Comparison of ENCODE assay signal across 1 cellular context in the genomic region with DNA sequence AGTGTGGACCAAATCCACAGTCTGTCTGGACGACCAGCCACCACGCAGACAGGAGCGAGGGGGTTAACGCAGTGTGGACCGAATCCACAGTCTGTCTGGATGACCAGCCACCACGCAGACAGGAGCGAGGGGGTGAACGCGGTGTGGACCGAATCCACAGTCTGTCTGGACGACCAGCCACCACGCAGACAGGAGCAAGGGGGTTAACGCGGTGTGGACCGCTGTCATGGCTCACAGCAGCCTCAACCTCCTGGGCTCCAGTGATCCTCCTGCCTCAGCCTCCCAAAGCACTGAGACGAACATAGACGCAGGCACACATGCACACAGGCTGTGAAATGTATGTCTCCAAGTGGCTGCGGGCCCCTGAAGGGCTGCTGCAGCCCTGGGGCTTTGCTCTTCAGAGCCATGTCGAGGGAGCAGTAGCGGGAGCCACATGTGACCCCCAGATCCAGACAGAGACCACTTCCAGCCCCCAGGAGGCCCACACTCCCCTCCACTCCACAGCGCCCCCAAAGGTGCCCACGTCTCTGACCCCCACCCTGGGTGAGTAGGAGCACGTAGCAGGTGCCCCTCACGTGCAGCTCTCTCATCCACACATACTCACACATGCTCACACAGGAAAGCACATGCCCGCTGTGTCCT.
TF ChIP-seq lines count a peak whose summit lies in the region.

No MANE protein-coding gene starts in this region.

TF ChIP-seq in HepG2, 621 proteins besides CTCF, POLR2A, EP300 and RAD21:
- TF ChIP-seq ZFP90 (CRISPR knock-in tag; IDR thresholded peaks at IDR 0.05; ENCODE audit: borderline replicate concordance) (no peak), DDIT3 (CRISPR knock-in tag; IDR thresholded peaks at IDR 0.05) (no peak), PITX1 (CRISPR knock-in tag; IDR thresholded peaks at IDR 0.05) (no peak), KMT2A (CRISPR knock-in tag; IDR thresholded peaks at IDR 0.05) (no peak), JUN (CRISPR knock-in tag; IDR thresholded peaks at IDR 0.05) (no peak), CBX1 (IDR thresholded peaks at IDR 0.05; ENCODE audit: low read depth) (no peak)
- TF ChIP-seq, protein P1, sequence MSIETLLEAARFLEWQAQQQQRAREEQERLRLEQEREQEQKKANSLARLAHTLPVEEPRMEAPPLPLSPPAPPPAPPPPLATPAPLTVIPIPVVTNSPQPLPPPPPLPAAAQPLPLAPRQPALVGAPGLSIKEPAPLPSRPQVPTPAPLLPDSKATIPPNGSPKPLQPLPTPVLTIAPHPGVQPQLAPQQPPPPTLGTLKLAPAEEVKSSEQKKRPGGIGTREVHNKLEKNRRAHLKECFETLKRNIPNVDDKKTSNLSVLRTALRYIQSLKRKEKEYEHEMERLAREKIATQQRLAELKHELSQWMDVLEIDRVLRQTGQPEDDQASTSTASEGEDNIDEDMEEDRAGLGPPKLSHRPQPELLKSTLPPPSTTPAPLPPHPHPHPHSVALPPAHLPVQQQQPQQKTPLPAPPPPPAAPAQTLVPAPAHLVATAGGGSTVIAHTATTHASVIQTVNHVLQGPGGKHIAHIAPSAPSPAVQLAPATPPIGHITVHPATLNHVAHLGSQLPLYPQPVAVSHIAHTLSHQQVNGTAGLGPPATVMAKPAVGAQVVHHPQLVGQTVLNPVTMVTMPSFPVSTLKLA (IDR thresholded peaks at IDR 0.05): peak; percentile 97
- TF ChIP-seq, protein P2, sequence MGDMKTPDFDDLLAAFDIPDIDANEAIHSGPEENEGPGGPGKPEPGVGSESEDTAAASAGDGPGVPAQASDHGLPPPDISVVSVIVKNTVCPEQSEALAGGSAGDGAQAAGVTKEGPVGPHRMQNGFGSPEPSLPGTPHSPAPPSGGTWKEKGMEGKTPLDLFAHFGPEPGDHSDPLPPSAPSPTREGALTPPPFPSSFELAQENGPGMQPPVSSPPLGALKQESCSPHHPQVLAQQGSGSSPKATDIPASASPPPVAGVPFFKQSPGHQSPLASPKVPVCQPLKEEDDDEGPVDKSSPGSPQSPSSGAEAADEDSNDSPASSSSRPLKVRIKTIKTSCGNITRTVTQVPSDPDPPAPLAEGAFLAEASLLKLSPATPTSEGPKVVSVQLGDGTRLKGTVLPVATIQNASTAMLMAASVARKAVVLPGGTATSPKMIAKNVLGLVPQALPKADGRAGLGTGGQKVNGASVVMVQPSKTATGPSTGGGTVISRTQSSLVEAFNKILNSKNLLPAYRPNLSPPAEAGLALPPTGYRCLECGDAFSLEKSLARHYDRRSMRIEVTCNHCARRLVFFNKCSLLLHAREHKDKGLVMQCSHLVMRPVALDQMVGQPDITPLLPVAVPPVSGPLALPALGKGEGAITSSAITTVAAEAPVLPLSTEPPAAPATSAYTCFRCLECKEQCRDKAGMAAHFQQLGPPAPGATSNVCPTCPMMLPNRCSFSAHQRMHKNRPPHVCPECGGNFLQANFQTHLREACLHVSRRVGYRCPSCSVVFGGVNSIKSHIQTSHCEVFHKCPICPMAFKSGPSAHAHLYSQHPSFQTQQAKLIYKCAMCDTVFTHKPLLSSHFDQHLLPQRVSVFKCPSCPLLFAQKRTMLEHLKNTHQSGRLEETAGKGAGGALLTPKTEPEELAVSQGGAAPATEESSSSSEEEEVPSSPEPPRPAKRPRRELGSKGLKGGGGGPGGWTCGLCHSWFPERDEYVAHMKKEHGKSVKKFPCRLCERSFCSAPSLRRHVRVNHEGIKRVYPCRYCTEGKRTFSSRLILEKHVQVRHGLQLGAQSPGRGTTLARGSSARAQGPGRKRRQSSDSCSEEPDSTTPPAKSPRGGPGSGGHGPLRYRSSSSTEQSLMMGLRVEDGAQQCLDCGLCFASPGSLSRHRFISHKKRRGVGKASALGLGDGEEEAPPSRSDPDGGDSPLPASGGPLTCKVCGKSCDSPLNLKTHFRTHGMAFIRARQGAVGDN (CRISPR knock-in tag; IDR thresholded peaks at IDR 0.05): 0 out of 2 replicates have a peak, but pooled peaks have one; percentile 15
- TF ChIP-seq, protein P3, sequence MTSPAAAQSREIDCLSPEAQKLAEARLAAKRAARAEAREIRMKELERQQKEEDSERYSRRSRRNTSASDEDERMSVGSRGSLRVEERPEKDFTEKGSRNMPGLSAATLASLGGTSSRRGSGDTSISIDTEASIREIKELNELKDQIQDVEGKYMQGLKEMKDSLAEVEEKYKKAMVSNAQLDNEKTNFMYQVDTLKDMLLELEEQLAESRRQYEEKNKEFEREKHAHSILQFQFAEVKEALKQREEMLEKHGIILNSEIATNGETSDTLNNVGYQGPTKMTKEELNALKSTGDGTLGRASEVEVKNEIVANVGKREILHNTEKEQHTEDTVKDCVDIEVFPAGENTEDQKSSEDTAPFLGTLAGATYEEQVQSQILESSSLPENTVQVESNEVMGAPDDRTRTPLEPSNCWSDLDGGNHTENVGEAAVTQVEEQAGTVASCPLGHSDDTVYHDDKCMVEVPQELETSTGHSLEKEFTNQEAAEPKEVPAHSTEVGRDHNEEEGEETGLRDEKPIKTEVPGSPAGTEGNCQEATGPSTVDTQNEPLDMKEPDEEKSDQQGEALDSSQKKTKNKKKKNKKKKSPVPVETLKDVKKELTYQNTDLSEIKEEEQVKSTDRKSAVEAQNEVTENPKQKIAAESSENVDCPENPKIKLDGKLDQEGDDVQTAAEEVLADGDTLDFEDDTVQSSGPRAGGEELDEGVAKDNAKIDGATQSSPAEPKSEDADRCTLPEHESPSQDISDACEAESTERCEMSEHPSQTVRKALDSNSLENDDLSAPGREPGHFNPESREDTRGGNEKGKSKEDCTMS (CRISPR knock-in tag; conservative IDR thresholded peaks at IDR 0.05): no peak
